Comparison of ENCODE assay signal across 10 cellular contexts in the genomic region with DNA sequence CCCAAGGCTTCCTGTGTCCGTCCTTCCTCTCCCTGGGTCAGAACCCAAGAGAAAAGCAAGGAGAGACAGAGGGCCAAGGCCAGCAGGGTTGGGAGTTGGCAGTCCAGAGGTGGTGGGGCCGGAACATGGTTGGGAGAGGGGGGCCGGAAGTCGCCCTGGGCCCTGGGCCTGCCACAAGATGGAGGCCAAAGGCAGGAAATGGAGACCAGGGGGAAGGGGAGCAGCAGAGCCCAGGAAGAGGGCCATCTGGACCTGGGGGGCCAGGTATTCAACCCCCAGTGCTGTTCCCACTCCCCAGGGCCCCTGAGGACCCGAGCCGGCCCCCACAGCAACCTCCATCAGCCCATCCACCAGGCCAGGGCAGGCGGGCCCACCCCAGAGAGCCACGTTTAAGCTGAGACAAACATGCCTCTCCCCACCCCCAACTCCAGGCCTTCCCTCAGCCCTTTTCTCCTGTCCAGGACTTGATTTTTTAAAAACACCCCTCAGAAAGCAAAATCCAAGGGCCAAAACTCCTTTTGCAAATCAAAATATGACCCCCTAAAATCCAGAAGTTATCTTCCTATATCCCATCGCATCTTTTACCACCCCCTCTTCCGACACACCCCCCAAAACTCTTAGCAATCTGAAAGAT. TPM values are rescaled to one million over a fixed set of nuclear protein-coding genes. Genes with fewer than 3 reads are reported as not detected.
DNase-seq lines count a peak whose midpoint lies in the region; ATAC-seq and TF ChIP-seq lines count a peak whose summit lies in the region.
"Had no signal": no experiment of that assay in that cellular context is flagged by ENCODE, and none has a peak within 500 bp of the region (broad histone marks: within the 10 kb centered on the region; RNA-seq: fewer than 3 reads in every experiment).

No MANE protein-coding gene starts in this region.

- H3K4me3 ChIP-seq in ACC112 (ENCODE audit: low read depth, low read length) (peak overlapping the region; percentile 80), fibroblast of mammary gland (ENCODE audit: control insufficient read depth, low read depth, low read length) (peak overlapping the region; percentile 46), ovary (peak overlapping the region; percentile 63)

- peaks cover 14% of the 10 kb centered on the region for H3K27me3 Mint-ChIP-seq in Calu3 (ENCODE audit: unreplicated experiment)

- whole genome bisulfite sequencing in ovary, 3 donors = 12 to 22% (median 12%) methylated on average over 10 of the region's 10 CpGs

- intact Hi-C loops in ovary (cut with DNase I) = loop anchor here in 2 of 4 donors (10.0 kb wide), 2 partner anchors 264 to 1166 kb away; a partner anchor contains a TSS
- intact Hi-C loops in Calu3 (cut with micrococcal nuclease; ENCODE audit: unreplicated experiment) = no loop called here

- H3K4me1 Mint-ChIP-seq in Calu3 (ENCODE audit: low read depth, unreplicated experiment) = no peaks in the 10 kb centered on the region

- DNase-seq in RWPE1 (ENCODE audit: low spot score) (no peak), fibroblast of mammary gland (ENCODE audit: low read depth) (peak; percentile 27), ovary (peak; percentile 83 to 88 (median 86)), activated gamma-delta T cell (lab: John Stamatoyannopoulos, UW) (no peak), Calu3 (no peak), AG08396 (ENCODE audit: low spot score) (no peak)
- DNase-seq: NCI-H2029 had no signal

- no peak overlapping the region for H2AFZ ChIP-seq in ACC112 (ENCODE audit: low read length, unreplicated experiment)

- H3K4me3 Mint-ChIP-seq in Calu3 (ENCODE audit: low read depth, unreplicated experiment) = no peak overlapping the region

- TF ChIP-seq CTCF in RWPE1 (conservative IDR thresholded peaks at IDR 0.05; ENCODE audit: low read depth) (no peak), fibroblast of mammary gland (conservative IDR thresholded peaks at IDR 0.05; ENCODE audit: control insufficient read depth, insufficient read depth, low read depth, low read length) (no peak), ovary (IDR thresholded peaks at IDR 0.05) (no peak), Calu3 (IDR thresholded peaks at IDR 0.05; ENCODE audit: unreplicated experiment) (no peak)

- H3K9me3 ChIP-seq in ovary = no peaks in the 10 kb centered on the region

- H3K79me2 ChIP-seq in ACC112 (ENCODE audit: control insufficient read depth, insufficient read depth, low read length, unreplicated experiment) = peaks cover 8% of the 10 kb centered on the region

- H3K27ac Mint-ChIP-seq in Calu3 (ENCODE audit: unreplicated experiment) = no peak overlapping the region

- CTCF ChIA-PET in RWPE1 (lab: Yijun Ruan, JAX) = interaction anchor here (0.7 to 1.0 kb wide), 2 partner anchors 107 to 313 kb away, joined by 5 to 7 read pairs; no protein-coding TSS in a partner anchor
- CTCF ChIA-PET in Calu3 (lab: Charles Lee) = no interaction called here

- H3K27me3 ChIP-seq in ACC112 (ENCODE audit: insufficient read depth, low read length) (peaks cover 11% of the 10 kb centered on the region), ovary (no peaks in the 10 kb centered on the region)

- peaks cover 5% of the 10 kb centered on the region; the same call in 1 of the 2 replicates for H3K36me3 ChIP-seq in ACC112 (ENCODE audit: insufficient read depth, low read length)
- H3K36me3 ChIP-seq in ovary = no peaks in the 10 kb centered on the region

- no peak for TF ChIP-seq EP300 in ovary (IDR thresholded peaks at IDR 0.05)

- ATAC-seq in GM19397 (IDR thresholded peaks at IDR 0.05; ENCODE audit: unreplicated experiment) = no peak

- H3K9me3 Mint-ChIP-seq in Calu3 (ENCODE audit: low read depth, unreplicated experiment) = no peaks in the 10 kb centered on the region

- no TSS peak for BruUV-seq in Calu3 (replicated peaks; lab: Mats Ljungman, UMichigan)

- POLR2A ChIA-PET in RWPE1 (lab: Yijun Ruan, JAX; ENCODE audit: low non-redundant PET) = no interaction called here

- H3K36me3 Mint-ChIP-seq in Calu3 (ENCODE audit: insufficient read depth, unreplicated experiment) = peaks cover 48% of the 10 kb centered on the region

- H3K4me1 ChIP-seq in ACC112 (ENCODE audit: control insufficient read depth, insufficient read depth, low read length, unreplicated experiment) (peaks cover 21% of the 10 kb centered on the region), ovary (ENCODE audit: insufficient read depth) (peaks cover 14% of the 10 kb centered on the region)

- peak; percentile 80 for TF ChIP-seq POLR2A in ovary (IDR thresholded peaks at IDR 0.05)

- H3K27ac ChIP-seq in ACC112 (ENCODE audit: low read depth, low read length) (no peak overlapping the region), RWPE1 (peak overlapping the region; percentile 43), ovary (peak overlapping the region; percentile 82 to 99)

RNA-seq across cellular contexts. Expression of a gene that starts 4.4 kb away (rescaled TPM):
- total RNA-seq in ovary (10 to 100 TPM in 1 of 7 donors, 1 to 10 TPM in 4, under 1 TPM in 2; 0.46 to 13.9 (median 3.5) TPM), Calu3 (2022) (not detected in 2 replicates)
- polyA plus RNA-seq in ovary = 10 to 100 TPM in 1 of 2 donors, 1 to 10 TPM in 1; 6.2 to 13.7 TPM

RNA-seq across cellular contexts. Expression of a gene that starts 6.0 kb away (rescaled TPM):
- total RNA-seq in ovary (100 to 1,000 TPM in 6 of 7 donors, 10 to 100 TPM in 1; 80.1 to 211 (median 179) TPM), Calu3 (2022) (120 and 124 TPM in 2 replicates)
- 100 to 1,000 TPM; 192 to 295 TPM for polyA plus RNA-seq in ovary

RNA-seq across cellular contexts. Expression of a gene that starts 17.4 kb away (rescaled TPM):
- total RNA-seq in ovary = 1 to 10 TPM in 4 of 7 donors, under 1 TPM in 3; 0.12 to 2.8 (median 1.2) TPM
- 1 to 10 TPM; 1.2 TPM for polyA plus RNA-seq in ovary
- total RNA-seq in Calu3 (2022) = 10.4 and 11.6 TPM in 2 replicates

RNA-seq across cellular contexts. Expression of a gene that starts 22.6 kb away (rescaled TPM):
- total RNA-seq in ovary (under 1 TPM in 3 of 7 donors, not detected in 4; 0.51 to 0.74 (median 0.62) TPM), Calu3 (2022) (not detected in 2 replicates)
- polyA plus RNA-seq in ovary = under 1 TPM in 1 of 2 donors, not detected in 1; 0.05 TPM
- total RNA-seq: lung microvascular endothelial cell had no signal

RNA-seq across cellular contexts. Expression of a gene that starts 25.4 kb away (rescaled TPM):
- total RNA-seq in ovary (10 to 100 TPM in 1 of 7 donors, 1 to 10 TPM in 5, not detected in 1; 1.2 to 14.4 (median 2.9) TPM), Calu3 (2022) (not detected in 2 replicates)
- polyA plus RNA-seq in ovary = 1 to 10 TPM in 1 of 2 donors, not detected in 1; 3.9 TPM

Comparison
In these comparisons a context has a peak if more than half of its experiments do, and no peak if none do; other contexts are left out.
1. DNase-seq: peak in fibroblast of mammary gland (single experiment) and ovary (5 of 5); none in RWPE1 (single experiment), activated gamma-delta T cell (single experiment), Calu3 (single experiment) and AG08396 (single experiment).
2. Peak in every context shown above with its lines, with median percentiles within 50 percentile points of each other: H3K4me3 ChIP-seq.